Comparison of ENCODE assay signal across 9 cellular contexts in the genomic region with DNA sequence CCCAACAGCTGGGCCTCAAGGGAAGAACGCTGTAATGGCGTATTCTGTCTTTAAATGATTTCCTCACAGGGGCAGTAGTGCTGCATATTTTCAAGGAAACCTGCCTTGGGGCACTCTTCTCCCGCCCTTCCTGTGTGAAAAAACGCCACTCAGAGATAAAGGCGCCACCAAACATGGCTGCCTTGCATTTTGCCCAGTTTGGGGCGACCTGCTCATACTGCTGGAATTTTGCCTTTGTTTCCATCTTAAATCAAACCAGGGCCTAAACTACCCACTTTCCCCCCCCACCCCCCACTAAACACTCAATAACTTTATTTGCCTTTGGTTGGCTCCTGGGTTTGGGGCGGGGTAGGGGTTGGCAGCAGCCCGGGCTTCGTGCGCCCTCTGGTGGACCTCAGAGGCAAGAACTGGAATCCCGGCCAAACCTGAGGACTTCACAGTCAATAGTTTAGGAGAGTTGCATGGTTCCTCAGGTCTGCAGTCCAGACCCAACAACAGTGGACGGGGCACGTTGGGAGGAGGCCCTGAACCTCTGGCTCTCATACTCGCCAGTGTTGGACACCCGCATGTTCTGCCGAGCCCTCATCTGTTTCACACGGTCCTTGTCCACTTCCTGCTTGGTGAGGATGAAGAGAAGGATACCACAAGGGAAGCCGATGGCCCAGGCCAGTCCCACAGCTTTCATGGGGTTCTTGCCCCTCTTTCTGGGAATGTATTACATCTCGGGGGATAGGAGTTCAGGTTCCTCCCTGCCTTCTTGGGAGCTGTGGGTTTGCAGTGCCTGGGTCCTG.
DNase-seq lines count a peak whose midpoint lies in the region; ATAC-seq and TF ChIP-seq lines count a peak whose summit lies in the region.
"Had no signal": no experiment of that assay in that cellular context is flagged by ENCODE, and none has a peak within 500 bp of the region (broad histone marks: within the 10 kb centered on the region; RNA-seq: fewer than 3 reads in every experiment).

No MANE protein-coding gene starts in this region.

- H3K4me1 ChIP-seq in colonic mucosa = no peaks in the 10 kb centered on the region

- no peak overlapping the region for H3K9ac ChIP-seq in colonic mucosa (ENCODE audit: low read depth in 2 of 2, low read length in 2 of 2)

- no peaks in the 10 kb centered on the region for H3K36me3 ChIP-seq in colonic mucosa

- ATAC-seq in HG02870 (IDR thresholded peaks at IDR 0.05; ENCODE audit: unreplicated experiment) = peak; percentile 82

- peak overlapping the region; percentile 25 for H3K4me3 ChIP-seq in colonic mucosa

- H3K27me3 Mint-ChIP-seq in osteocyte (ENCODE audit: unreplicated experiment) = no peaks in the 10 kb centered on the region
- H3K27me3 Mint-ChIP-seq: CD4-positive, alpha-beta T cell had no signal

- H3K4me1 Mint-ChIP-seq in osteocyte (ENCODE audit: unreplicated experiment) = peaks cover 10% of the 10 kb centered on the region

- no peaks in the 10 kb centered on the region for H3K36me3 Mint-ChIP-seq in osteocyte (ENCODE audit: unreplicated experiment)

- DNase-seq in NCI-H82 (lab: John Stamatoyannopoulos, UW) (peak; percentile 6), NCI-H82 treated with DMSO at 0.1 percent for 48 hours (lab: John Stamatoyannopoulos, UW; ENCODE audit: unreplicated experiment) (no peak), SK-MEL-5 (ENCODE audit: low read depth, low spot score) (peak; percentile 76), colonic mucosa (peak; percentile 73), osteocyte (ENCODE audit: extremely low spot score, unreplicated experiment) (peak; percentile 40), KG1 (lab: John Stamatoyannopoulos, UW) (no peak), foreskin melanocyte (no peak)

- in situ Hi-C loops in SK-MEL-5 (cut with HindIII; ENCODE audit: low pct_unique_long_range_greater_than_20kb, low sequenced_read_pairs) = no loop called here

- no peaks in the 10 kb centered on the region for H3K9me3 ChIP-seq in colonic mucosa

- no peaks in the 10 kb centered on the region for H3K27me3 ChIP-seq in colonic mucosa

- peak; percentile 53 for TF ChIP-seq CTCF in colonic mucosa (IDR thresholded peaks at IDR 0.05)
- TF ChIP-seq CTCF in osteocyte (IDR thresholded peaks at IDR 0.05) = peak; percentile 30

- no peak overlapping the region for H3K4me3 Mint-ChIP-seq in osteocyte (ENCODE audit: unreplicated experiment)
- H3K4me3 Mint-ChIP-seq: CD4-positive, alpha-beta T cell had no signal

- no peaks in the 10 kb centered on the region for H3K9me3 Mint-ChIP-seq in osteocyte (ENCODE audit: unreplicated experiment)
- H3K9me3 Mint-ChIP-seq: CD4-positive, alpha-beta T cell had no signal

- H3K27ac Mint-ChIP-seq in osteocyte (ENCODE audit: unreplicated experiment) = no peak overlapping the region
- H3K27ac Mint-ChIP-seq: CD4-positive, alpha-beta T cell had no signal

- H3K27ac ChIP-seq in colonic mucosa = no peak overlapping the region

- intact Hi-C loops in colonic mucosa (cut with DNase I) = no loop called here

Comparison
In these comparisons a context has a peak if more than half of its experiments do, and no peak if none do; other contexts are left out.
1. DNase-seq: peak in NCI-H82 (single experiment), SK-MEL-5 (single experiment), colonic mucosa (single experiment) and osteocyte (single experiment); none in NCI-H82 treated with DMSO at 0.1 percent for 48 hours (single experiment), KG1 (single experiment) and foreskin melanocyte (single experiment).